ENCODE assay signal across 17 cellular contexts in genomic region chr1:53631622-53632310, GRCh38.
"Had no signal": no experiment of that assay in that cellular context is flagged by ENCODE, and none has a peak within 500 bp of the region (broad histone marks: within the 10 kb centered on the region; RNA-seq: fewer than 3 reads in every experiment).

No MANE protein-coding gene starts in this region.

- H3K36me3 ChIP-seq: breast epithelium, esophagus squamous epithelium, uterus, WERI-Rb-1 had no signal

- H3K27ac ChIP-seq: breast epithelium, esophagus squamous epithelium, psoas muscle, testis, uterus, WERI-Rb-1 had no signal

- H3K27me3 Mint-ChIP-seq: activated CD4-positive, alpha-beta T cell treated with anti-CD3 and anti-CD28 coated beads, Interleukin-2, amount 10 ng/mL, durations not matched to agents 24 days and 14 days had no signal

- ATAC-seq: left colon; psoas muscle; stimulated activated naive CD8-positive, alpha-beta T cell treated with anti-CD3 and anti-CD28 coated beads, Interleukin-15, Interleukin-2, amounts not matched to agents 100 U/mL and 50 U/mL, for 24 hours had no signal

- H3K27ac Mint-ChIP-seq: activated CD4-positive, alpha-beta T cell treated with anti-CD3 and anti-CD28 coated beads, Interleukin-2, amount 10 ng/mL, durations not matched to agents 24 days and 14 days; immature natural killer cell; natural killer cell had no signal

- H3K4me3 ChIP-seq: breast epithelium, esophagus squamous epithelium, psoas muscle, testis, uterus had no signal

- H3K36me3 Mint-ChIP-seq: immature natural killer cell, natural killer cell had no signal

- H3K4me1 Mint-ChIP-seq: activated CD4-positive, alpha-beta T cell treated with anti-CD3 and anti-CD28 coated beads, Interleukin-2, amount 10 ng/mL, durations not matched to agents 24 days and 14 days; immature natural killer cell; natural killer cell had no signal

- H3K9me3 ChIP-seq: breast epithelium, esophagus squamous epithelium, psoas muscle, testis, uterus had no signal

- H3K4me1 ChIP-seq: breast epithelium, esophagus squamous epithelium, psoas muscle, testis, uterus had no signal

- H3K27me3 ChIP-seq: breast epithelium, testis, uterus had no signal

- DNase-seq: activated CD4-positive, alpha-beta T cell treated with anti-CD3 and anti-CD28 coated beads, Interleukin-2, amount 10 ng/mL, durations not matched to agents 24 days and 14 days; activated gamma-delta T cell treated with Interleukin-2 at 50 U/mL for 16 hours; esophagus squamous epithelium; foreskin fibroblast; immature natural killer cell; left colon; nucleus accumbens; psoas muscle; stimulated activated CD4-positive, alpha-beta T cell treated with anti-CD3 and anti-CD28 coated beads, Interleukin-4, amount 100 ng/mL, for 1 hour; stimulated activated CD8-positive, alpha-beta memory T cell treated with anti-CD3 and anti-CD28 coated beads, Interleukin-4, amount 100 ng/mL, for 48 hours; stimulated activated naive CD8-positive, alpha-beta T cell treated with anti-CD3 and anti-CD28 coated beads, Interleukin-15, Interleukin-2, amounts not matched to agents 100 U/mL and 50 U/mL, for 24 hours; T-helper 1 cell; testis; uterus; WERI-Rb-1 had no signal

- H3K4me3 Mint-ChIP-seq: activated CD4-positive, alpha-beta T cell treated with anti-CD3 and anti-CD28 coated beads, Interleukin-2, amount 10 ng/mL, durations not matched to agents 24 days and 14 days; immature natural killer cell; natural killer cell had no signal

- H3K9me3 Mint-ChIP-seq: activated CD4-positive, alpha-beta T cell treated with anti-CD3 and anti-CD28 coated beads, Interleukin-2, amount 10 ng/mL, durations not matched to agents 24 days and 14 days; immature natural killer cell; natural killer cell had no signal
